Comparison of ENCODE assay signal across 11 cellular contexts in the genomic region with DNA sequence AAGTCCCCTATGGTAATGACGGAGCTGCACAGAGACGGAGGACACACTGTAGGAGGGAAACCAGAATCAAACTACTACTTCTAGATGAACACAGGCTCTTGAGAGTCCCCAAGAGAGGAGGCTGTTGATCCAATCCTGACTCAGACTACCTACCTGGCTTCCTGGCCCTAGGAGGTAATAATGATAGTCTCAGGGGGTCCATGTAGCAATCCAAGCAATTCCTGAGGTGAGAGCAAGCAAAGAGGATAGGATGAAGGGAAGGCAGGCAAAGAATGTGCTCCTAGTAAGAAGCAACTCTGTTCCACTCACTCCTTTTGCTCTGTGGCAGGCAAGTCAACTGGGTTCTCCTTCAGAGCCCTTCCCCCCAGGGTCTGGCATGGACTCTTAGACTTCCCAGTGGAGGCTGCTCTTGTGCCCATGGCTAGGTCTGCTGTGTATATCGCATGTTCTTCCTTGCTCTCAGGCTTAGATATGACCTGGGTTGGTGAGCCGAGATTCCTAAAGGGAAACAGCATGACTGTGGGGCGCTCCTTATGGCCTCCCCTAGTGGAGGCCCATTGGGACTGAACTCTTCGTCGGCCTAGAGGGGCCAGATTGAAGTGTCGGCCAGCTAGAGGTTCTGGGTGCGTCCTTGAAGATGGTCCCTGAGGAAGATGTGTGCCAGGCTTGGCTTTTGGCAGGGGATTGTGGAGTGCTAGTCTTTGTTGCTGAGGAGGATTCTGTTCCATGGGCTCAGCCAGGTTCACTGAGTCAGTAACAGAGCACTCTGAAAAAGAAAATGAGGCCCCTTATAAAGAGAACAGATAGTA. TPM values are rescaled to one million over a fixed set of nuclear protein-coding genes. Genes with fewer than 3 reads are reported as not detected.
DNase-seq lines count a peak whose midpoint lies in the region; ATAC-seq and TF ChIP-seq lines count a peak whose summit lies in the region.
"Had no signal": no experiment of that assay in that cellular context is flagged by ENCODE, and none has a peak within 500 bp of the region (broad histone marks: within the 10 kb centered on the region; RNA-seq: fewer than 3 reads in every experiment).

No MANE protein-coding gene starts in this region.

- no peaks in the 10 kb centered on the region for H3F3A ChIP-seq in SU-DHL-6 (ENCODE audit: insufficient read depth)

- H3K79me2 ChIP-seq in DND-41 (ENCODE audit: insufficient read depth, low read length) = peaks cover 33% of the 10 kb centered on the region
- peaks cover 7% of the 10 kb centered on the region; the same call in 1 of the 2 replicates for H3K79me2 ChIP-seq in SU-DHL-6 (ENCODE audit: insufficient read depth, low read length)

- H3K4me1 ChIP-seq in DND-41 (ENCODE audit: insufficient read depth, low read length) (peaks cover 46% of the 10 kb centered on the region), psoas muscle (peaks cover 57% of the 10 kb centered on the region)

- intact Hi-C loops in psoas muscle (cut with DNase I) = loop anchor here (5.0 to 10.0 kb wide), 2 partner anchors 194 to 197 kb away; no protein-coding TSS in a partner anchor

- TF ChIP-seq CTCF in DND-41 (IDR thresholded peaks at IDR 0.05; ENCODE audit: borderline replicate concordance, extremely low read depth, low read length, poor library complexity, severe bottlenecking) (no peak), SU-DHL-6 (IDR thresholded peaks at IDR 0.05; ENCODE audit: insufficient read depth, low read length, poor library complexity, severe bottlenecking) (no peak), epithelial cell of esophagus (IDR thresholded peaks at IDR 0.05; ENCODE audit: insufficient read depth, low read depth, low read length, missing control alignments) (no peak), psoas muscle (IDR thresholded peaks at IDR 0.05) (no peak)

- ATAC-seq in DND-41 (ENCODE audit: insufficient read depth, low read depth) (no peak), psoas muscle (no peak), HG02623 (IDR thresholded peaks at IDR 0.05; ENCODE audit: unreplicated experiment) (no peak)

- peak overlapping the region; percentile 69; the same call in 1 of the 2 replicates for H3K9ac ChIP-seq in DND-41 (ENCODE audit: low read depth, low read length)
- H3K9ac ChIP-seq in SU-DHL-6 (ENCODE audit: low read length) = no peak overlapping the region

- H3K27me3 ChIP-seq in DND-41 (ENCODE audit: insufficient read depth, low read length, poor library complexity) (no peaks in the 10 kb centered on the region), SU-DHL-6 (ENCODE audit: low read length) (no peaks in the 10 kb centered on the region), psoas muscle (ENCODE audit: insufficient read depth in 3 of 3, low read length in 2 of 3) (no peaks in the 10 kb centered on the region)
- H3K27me3 ChIP-seq: colonic mucosa had no signal

- H4K20me1 ChIP-seq in DND-41 (ENCODE audit: insufficient read depth, low read length) (peaks cover 15% of the 10 kb centered on the region), SU-DHL-6 (ENCODE audit: low read depth, low read length) (no peaks in the 10 kb centered on the region; the same call in 1 of the 2 replicates)

- DNase-seq in DND-41 (no peak), epithelial cell of esophagus (ENCODE audit: low read depth) (no peak), psoas muscle (no peak), NCI-H1694 (lab: John Stamatoyannopoulos, UW) (no peak), CD1c-positive myeloid dendritic cell (ENCODE audit: extremely low spot score) (no peak)
- DNase-seq in activated CD4-positive, CD25-positive, alpha-beta regulatory T cell treated with anti-CD3 and anti-CD28 coated beads, Interleukin-2, amount 50 U/mL, for 72 hours = no peak
- DNase-seq: colonic mucosa, NCI-H1436, SHP77 had no signal

- H3K4me3 ChIP-seq in DND-41 (ENCODE audit: low read depth in 1 of 2, low read length in 2 of 2) (peak overlapping the region in 1 of 2 experiments; percentile 5; a peak in 1 of 4 replicates), SU-DHL-6 (ENCODE audit: insufficient read depth, low read length, poor library complexity, severe bottlenecking) (no peak overlapping the region), epithelial cell of esophagus (ENCODE audit: low read length) (peak overlapping the region; percentile 21), psoas muscle (no peak overlapping the region)
- H3K4me3 ChIP-seq: colonic mucosa had no signal

- H2AFZ ChIP-seq in DND-41 (ENCODE audit: low read depth, low read length) = no peak overlapping the region
- no peak overlapping the region for H2AFZ ChIP-seq in SU-DHL-6 (ENCODE audit: low read depth, low read length, severe bottlenecking)

- H3K9me2 ChIP-seq in SU-DHL-6 (replicated peaks; ENCODE audit: insufficient read depth, low read length) = no peaks in the 10 kb centered on the region

- H3K9me3 ChIP-seq in DND-41 (ENCODE audit: insufficient read depth, low read length, severe bottlenecking) = no peaks in the 10 kb centered on the region
- no peaks in the 10 kb centered on the region for H3K9me3 ChIP-seq in SU-DHL-6 (ENCODE audit: insufficient read depth, low read length)
- H3K9me3 ChIP-seq in psoas muscle = no peaks in the 10 kb centered on the region
- H3K9me3 ChIP-seq: colonic mucosa had no signal

- H3K4me2 ChIP-seq in DND-41 (ENCODE audit: insufficient read depth, low read length) = peak overlapping the region; percentile 86
- H3K4me2 ChIP-seq in SU-DHL-6 (ENCODE audit: low read depth, low read length, poor library complexity, severe bottlenecking) = peak overlapping the region; percentile 2

- H3K27ac ChIP-seq in DND-41 (ENCODE audit: low read length) (peak overlapping the region; percentile 19; the same call in 1 of the 2 replicates), SU-DHL-6 (ENCODE audit: low read depth, low read length) (no peak overlapping the region), psoas muscle (peak overlapping the region; percentile 92)
- H3K27ac ChIP-seq: colonic mucosa had no signal

- H3K36me3 ChIP-seq in DND-41 (ENCODE audit: insufficient read depth, low read length) = peaks cover 58% of the 10 kb centered on the region
- H3K36me3 ChIP-seq in SU-DHL-6 (ENCODE audit: low read length) = no peaks in the 10 kb centered on the region; the same call in 1 of the 2 replicates
- H3K36me3 ChIP-seq in psoas muscle (ENCODE audit: insufficient read depth in 1 of 2, low read depth in 1 of 2) = peaks cover 27 to 63% of the 10 kb centered on the region in 2 donors
- H3K36me3 ChIP-seq: colonic mucosa had no signal

- 86 to 91% (median 86%) methylated on average over 9 of the region's 9 CpGs for WGBS in psoas muscle, 3 donors

RNA-seq across cellular contexts. Expression of a gene that starts 2.1 kb away (rescaled TPM):
- total RNA-seq in psoas muscle = 10 to 100 TPM; 36.6 to 69.6 (median 65.2) TPM
- polyA plus RNA-seq in psoas muscle = 100 to 1,000 TPM in 1 of 3 donors, 10 to 100 TPM in 2; 37.8 to 103 (median 48.3) TPM

RNA-seq across cellular contexts. Expression of a gene that starts 7.6 kb away (rescaled TPM):
- total RNA-seq in psoas muscle = 10 to 100 TPM; 19.7 to 33.1 (median 27.9) TPM
- 10 to 100 TPM; 17.7 to 24.0 (median 21.7) TPM for polyA plus RNA-seq in psoas muscle

RNA-seq across cellular contexts. Expression of a gene that starts 8.1 kb away (rescaled TPM):
- total RNA-seq in psoas muscle = 100 to 1,000 TPM; 135 to 206 (median 159) TPM
- 100 to 1,000 TPM; 214 to 315 (median 297) TPM for polyA plus RNA-seq in psoas muscle

RNA-seq across cellular contexts. Expression of a gene that starts 22.7 kb away (rescaled TPM):
- total RNA-seq in psoas muscle = under 1 TPM in 3 of 4 donors, not detected in 1; 0.25 to 0.50 (median 0.32) TPM
- 1 to 10 TPM in 1 of 3 donors, under 1 TPM in 2; 0.17 to 1.3 (median 0.86) TPM for polyA plus RNA-seq in psoas muscle

RNA-seq across cellular contexts. Expression of a gene that starts 24.4 kb away (rescaled TPM):
- 10 to 100 TPM in 3 of 4 donors, 1 to 10 TPM in 1; 9.4 to 16.3 (median 12.1) TPM for total RNA-seq in psoas muscle
- polyA plus RNA-seq in psoas muscle = 10 to 100 TPM in 2 of 3 donors, 1 to 10 TPM in 1; 6.2 to 19.7 (median 13.0) TPM
